9 cellular contexts compared by ENCODE assay signal in genomic region chr12:82627799-82628198, GRCh38. TPM values are rescaled to one million over a fixed set of nuclear protein-coding genes. Genes with fewer than 3 reads are reported as not detected.
DNase-seq lines count a peak whose midpoint lies in the region; ATAC-seq and TF ChIP-seq lines count a peak whose summit lies in the region.
"Had no signal": no experiment of that assay in that cellular context is flagged by ENCODE, and none has a peak within 500 bp of the region (broad histone marks: within the 10 kb centered on the region; RNA-seq: fewer than 3 reads in every experiment).

No MANE protein-coding gene starts in this region.

- H3K4me1 Mint-ChIP-seq in activated CD8-positive, alpha-beta T cell treated with anti-CD3 and anti-CD28 coated beads, Interleukin-2, amount 10 ng/mL, durations not matched to agents 7 days and 5 days (ENCODE audit: low read depth), result no peaks in the 10 kb centered on the region
- H3K4me1 Mint-ChIP-seq in activated naive CD8-positive, alpha-beta T cell treated with anti-CD3 and anti-CD28 coated beads, Interleukin-2, amount 50 U/mL, for 24 hours, result no peaks in the 10 kb centered on the region
- H3K4me1 Mint-ChIP-seq: IgD-negative memory B cell had no signal

- no peaks in the 10 kb centered on the region for H3K9me3 Mint-ChIP-seq in activated CD8-positive, alpha-beta T cell treated with anti-CD3 and anti-CD28 coated beads, Interleukin-2, amount 10 ng/mL, durations not matched to agents 7 days and 5 days (ENCODE audit: insufficient read depth)
- no peaks in the 10 kb centered on the region for H3K9me3 Mint-ChIP-seq in activated naive CD8-positive, alpha-beta T cell treated with anti-CD3 and anti-CD28 coated beads, Interleukin-2, amount 50 U/mL, for 24 hours
- H3K9me3 Mint-ChIP-seq: IgD-negative memory B cell had no signal

- no peak overlapping the region for H3K27ac Mint-ChIP-seq in activated CD8-positive, alpha-beta T cell treated with anti-CD3 and anti-CD28 coated beads, Interleukin-2, amount 10 ng/mL, durations not matched to agents 7 days and 5 days
- no peak overlapping the region for H3K27ac Mint-ChIP-seq in activated naive CD8-positive, alpha-beta T cell treated with anti-CD3 and anti-CD28 coated beads, Interleukin-2, amount 50 U/mL, for 24 hours
- H3K27ac Mint-ChIP-seq: IgD-negative memory B cell had no signal

- peak; percentile 5 for DNase-seq in EL
- DNase-seq in H7, result peak; percentile 28
- DNase-seq in NCI-H748 treated with DMSO at 0.1 percent for 48 hours (lab: John Stamatoyannopoulos, UW), result peak; percentile 45
- peak; percentile 14 for DNase-seq in fibroblast of villous mesenchyme (ENCODE audit: low read depth)
- no peak for DNase-seq in activated T-cell treated with anti-CD3 and anti-CD28 coated beads, Interleukin-2, amount 50 U/mL, for 1 hour
- no peak for DNase-seq in activated naive CD4-positive, alpha-beta T cell (lab: John Stamatoyannopoulos, UW)
- no peak for DNase-seq in activated CD8-positive, alpha-beta T cell treated with anti-CD3 and anti-CD28 coated beads, Interleukin-2, amount 10 ng/mL, durations not matched to agents 7 days and 5 days
- no peak for DNase-seq in activated naive CD8-positive, alpha-beta T cell treated with anti-CD3 and anti-CD28 coated beads, Interleukin-2, amount 50 U/mL, for 24 hours

- no peaks in the 10 kb centered on the region for H3K36me3 Mint-ChIP-seq in activated CD8-positive, alpha-beta T cell treated with anti-CD3 and anti-CD28 coated beads, Interleukin-2, amount 10 ng/mL, durations not matched to agents 7 days and 5 days (ENCODE audit: low read depth)
- H3K36me3 Mint-ChIP-seq in activated naive CD8-positive, alpha-beta T cell treated with anti-CD3 and anti-CD28 coated beads, Interleukin-2, amount 50 U/mL, for 24 hours (ENCODE audit: low read depth), result no peaks in the 10 kb centered on the region
- H3K36me3 Mint-ChIP-seq: IgD-negative memory B cell had no signal

- POLR2A ChIA-PET in activated CD8-positive, alpha-beta T cell treated with anti-CD3 and anti-CD28 coated beads, Interleukin-2, amount 10 ng/mL, durations not matched to agents 7 days and 5 days (lab: Charles Lee), result no interaction called here

- H3K4me3 Mint-ChIP-seq in activated CD8-positive, alpha-beta T cell treated with anti-CD3 and anti-CD28 coated beads, Interleukin-2, amount 10 ng/mL, durations not matched to agents 7 days and 5 days, result no peak overlapping the region
- H3K4me3 Mint-ChIP-seq in activated naive CD8-positive, alpha-beta T cell treated with anti-CD3 and anti-CD28 coated beads, Interleukin-2, amount 50 U/mL, for 24 hours, result no peak overlapping the region
- H3K4me3 Mint-ChIP-seq: IgD-negative memory B cell had no signal

- peak; percentile 32 for TF ChIP-seq CTCF in fibroblast of villous mesenchyme (IDR thresholded peaks at IDR 0.05; ENCODE audit: insufficient read depth, low read depth, low read length)

- H3K27me3 ChIP-seq in H7 (ENCODE audit: control insufficient read depth, insufficient read depth, low read length), result no peaks in the 10 kb centered on the region

- no peak for ATAC-seq in activated CD8-positive, alpha-beta T cell treated with anti-CD3 and anti-CD28 coated beads, Interleukin-2, amount 10 ng/mL, durations not matched to agents 7 days and 5 days
- ATAC-seq in activated naive CD8-positive, alpha-beta T cell treated with anti-CD3 and anti-CD28 coated beads, Interleukin-2, amount 50 U/mL, for 24 hours, result no peak

- CTCF ChIA-PET in activated CD8-positive, alpha-beta T cell treated with anti-CD3 and anti-CD28 coated beads, Interleukin-2, amount 10 ng/mL, durations not matched to agents 7 days and 5 days (lab: Charles Lee), result no interaction called here

- no peaks in the 10 kb centered on the region for H3K36me3 ChIP-seq in H7 (replicated peaks; ENCODE audit: control insufficient read depth, insufficient read depth, low read length)

- no peaks in the 10 kb centered on the region for H3K27me3 Mint-ChIP-seq in activated CD8-positive, alpha-beta T cell treated with anti-CD3 and anti-CD28 coated beads, Interleukin-2, amount 10 ng/mL, durations not matched to agents 7 days and 5 days (ENCODE audit: low read depth)
- no peaks in the 10 kb centered on the region for H3K27me3 Mint-ChIP-seq in activated naive CD8-positive, alpha-beta T cell treated with anti-CD3 and anti-CD28 coated beads, Interleukin-2, amount 50 U/mL, for 24 hours
- H3K27me3 Mint-ChIP-seq: IgD-negative memory B cell had no signal

- H3K4me3 ChIP-seq in H7 (ENCODE audit: insufficient read depth, low read depth, low read length), result no peak overlapping the region
- no peak overlapping the region for H3K4me3 ChIP-seq in fibroblast of villous mesenchyme (ENCODE audit: low read depth, low read length)

RNA-seq across cellular contexts. Expression of gene TMTC2, which starts 58.9 kb away (rescaled TPM):
- 3.7 and 4.8 TPM in 2 replicates for total RNA-seq in H7 (2014; rRNA removed; shearing (Covaris generic))
- total RNA-seq in fibroblast of villous mesenchyme, result 1.6 and 5.2 TPM in 2 replicates
- 1 to 10 TPM; 1.3 to 1.9 TPM for total RNA-seq in activated CD8-positive, alpha-beta T cell treated with anti-CD3 and anti-CD28 coated beads, Interleukin-2, amount 10 ng/mL, durations not matched to agents 7 days and 5 days

Comparison
In these comparisons a context has a peak if more than half of its experiments do, and no peak if none do; other contexts are left out.
1. DNase-seq: peak in EL (single experiment), H7 (single experiment), NCI-H748 treated with DMSO at 0.1 percent for 48 hours (single experiment) and fibroblast of villous mesenchyme (single experiment); none in activated T-cell treated with anti-CD3 and anti-CD28 coated beads, Interleukin-2, amount 50 U/mL, for 1 hour (single experiment), activated naive CD4-positive, alpha-beta T cell (0 of 4), activated CD8-positive, alpha-beta T cell treated with anti-CD3 and anti-CD28 coated beads, Interleukin-2, amount 10 ng/mL, durations not matched to agents 7 days and 5 days (single experiment) and activated naive CD8-positive, alpha-beta T cell treated with anti-CD3 and anti-CD28 coated beads, Interleukin-2, amount 50 U/mL, for 24 hours (single experiment).